Comparison of ENCODE assay signal across 26 cellular contexts in genomic region chr9:4854191-4854590, GRCh38.
"Had no signal": no experiment of that assay in that cellular context is flagged by ENCODE, and none has a peak within 500 bp of the region (broad histone marks: within the 10 kb centered on the region; RNA-seq: fewer than 3 reads in every experiment).

No MANE protein-coding gene starts in this region.

- H3K27me3 ChIP-seq: colonic mucosa, esophagus squamous epithelium, gastroesophageal sphincter, stomach, testis, upper lobe of left lung had no signal

- H3K79me2 ChIP-seq: parathyroid adenoma had no signal

- H3K9me3 ChIP-seq: colonic mucosa, esophagus squamous epithelium, gastroesophageal sphincter, stomach, testis, upper lobe of left lung had no signal

- H3K9ac ChIP-seq: parathyroid adenoma had no signal

- H3K4me2 ChIP-seq: smooth muscle cell had no signal

- H3K27ac ChIP-seq: colonic mucosa, esophagus squamous epithelium, gastroesophageal sphincter, parathyroid adenoma, SK-N-MC, stomach had no signal

- H3K4me1 ChIP-seq: colonic mucosa, gastroesophageal sphincter, parathyroid adenoma, stomach had no signal

- H2AFZ ChIP-seq: parathyroid adenoma had no signal

- ATAC-seq: gastroesophageal sphincter; left ventricle myocardium superior; sciatic nerve; stimulated activated memory B cell treated with anti-CD40 and anti-IgM and Interleukin-4, amounts not matched to agents 10 μg/mL and 1 μg/mL and 100 μg/mL, for 72 hours; WTC11 had no signal

- H3K36me3 ChIP-seq: colonic mucosa had no signal

- H3K4me3 ChIP-seq: colonic mucosa, esophagus squamous epithelium, gastroesophageal sphincter, SK-N-MC, smooth muscle cell, stomach, testis, upper lobe of left lung had no signal

- DNase-seq: activated CD4-positive, alpha-beta T cell treated with anti-CD3 and anti-CD28 coated beads, Interleukin-2, amount 50 U/mL, for 4 hours; activated CD8-positive, alpha-beta memory T cell treated with anti-CD3 and anti-CD28 coated beads, Interleukin-2, amount 50 U/mL, for 48 hours; activated effector memory CD4-positive, alpha-beta T cell treated with Interleukin-2 at 50 U/mL for 16 hours; activated naive CD4-positive, alpha-beta T cell treated with anti-CD3 and anti-CD28 coated beads for 36 hours; activated T-cell treated with anti-CD3 and anti-CD28 coated beads, Interleukin-2, amount 50 U/mL, for 48 hours; central memory CD4-positive, alpha-beta T cell; colonic mucosa; endodermal cell; esophagus squamous epithelium; head of caudate nucleus; hypothalamus; left ventricle myocardium superior; mammary epithelial cell; nephron progenitor cell; nucleus accumbens; stimulated activated CD4-positive, alpha-beta T cell treated with anti-CD3 and anti-CD28 coated beads, Interleukin-15, amount 100 ng/mL, for 24 hours; stomach; testis; upper lobe of left lung had no signal
